ENCODE assay signal across 23 cellular contexts in the genomic region with DNA sequence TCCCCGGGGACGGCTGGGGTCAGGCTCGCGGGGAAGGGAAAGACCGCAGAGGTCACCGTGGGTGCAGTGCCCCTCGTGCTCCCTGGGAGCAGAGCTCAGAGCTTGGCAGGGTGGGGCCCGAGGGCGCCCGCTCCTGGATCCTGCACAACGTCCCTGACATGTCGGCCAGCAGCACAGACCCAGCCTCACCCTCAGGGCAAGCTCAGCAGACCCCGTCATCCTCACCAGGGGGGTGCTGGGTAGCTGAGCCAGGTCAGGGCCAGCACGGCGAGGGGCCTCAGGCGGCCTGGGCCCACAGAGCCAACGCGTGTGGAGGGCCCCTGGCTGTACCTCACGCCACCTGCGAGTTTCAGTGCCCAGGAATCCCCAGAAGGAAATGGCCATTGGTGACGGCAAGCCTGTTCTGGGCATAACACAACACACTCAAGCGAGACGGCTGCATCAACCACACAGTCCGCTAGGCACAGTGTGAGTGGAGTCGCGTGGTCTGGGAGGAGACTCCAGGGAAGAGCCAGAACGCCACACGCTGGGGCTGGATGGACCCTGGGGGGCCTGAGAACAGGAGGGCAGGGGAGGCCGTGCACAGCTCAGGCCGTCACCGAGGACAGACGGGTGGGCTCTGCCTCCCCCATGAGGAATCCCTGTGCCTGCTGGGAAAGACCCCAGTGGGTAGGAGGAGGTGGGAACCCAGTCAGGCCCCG.
DNase-seq lines count a peak whose midpoint lies in the region; ATAC-seq and TF ChIP-seq lines count a peak whose summit lies in the region.
"Had no signal": no experiment of that assay in that cellular context is flagged by ENCODE, and none has a peak within 500 bp of the region (broad histone marks: within the 10 kb centered on the region; RNA-seq: fewer than 3 reads in every experiment).

No MANE protein-coding gene starts in this region.

- no peaks in the 10 kb centered on the region for H3K9me3 ChIP-seq in BLaER1 treated with 17β-estradiol and CSF1 and Interleukin-3, amounts not matched to agents 10 nM and 100 nM (replicated peaks in 1 of 11)
- H3K9me3 ChIP-seq in mesenchymal stem cell (ENCODE audit: control insufficient read depth, low read length) = no peaks in the 10 kb centered on the region
- no peaks in the 10 kb centered on the region for H3K9me3 ChIP-seq in osteoblast (ENCODE audit: low read depth, low read length)
- H3K9me3 ChIP-seq: ascending aorta, esophagus muscularis mucosa, gastrocnemius medialis, pancreas, upper lobe of right lung had no signal

- no peaks in the 10 kb centered on the region for H3K27me3 ChIP-seq in BLaER1 treated with 17β-estradiol and CSF1 and Interleukin-3, amounts not matched to agents 10 nM and 100 nM
- no peaks in the 10 kb centered on the region for H3K27me3 ChIP-seq in mesenchymal stem cell (ENCODE audit: control insufficient read depth in 1 of 2, insufficient read depth in 1 of 2, low read length in 2 of 2)
- H3K27me3 ChIP-seq in osteoblast (ENCODE audit: insufficient read depth, low read length) = no peaks in the 10 kb centered on the region
- H3K27me3 ChIP-seq: ascending aorta, esophagus muscularis mucosa, gastrocnemius medialis, pancreas, upper lobe of right lung had no signal

- in situ Hi-C loops in GM13976 (cut with MboI; ENCODE audit: low sequenced_read_pairs, unreplicated experiment) = no loop called here

- peak overlapping the region; percentile 83 to 98 (median 90) for H3K4me2 ChIP-seq in BLaER1 treated with 17β-estradiol and CSF1 and Interleukin-3, amounts not matched to agents 10 nM and 100 nM
- H3K4me2 ChIP-seq in mesenchymal stem cell (ENCODE audit: low read length, poor library complexity, severe bottlenecking) = no peak overlapping the region
- no peak overlapping the region for H3K4me2 ChIP-seq in osteoblast (ENCODE audit: insufficient read depth, low read length)

- H2BK5ac ChIP-seq in mesenchymal stem cell (ENCODE audit: low read depth, low read length, poor library complexity, severe bottlenecking) = no peak overlapping the region

- peak overlapping the region; percentile 3 for H4K91ac ChIP-seq in mesenchymal stem cell (ENCODE audit: low read length)

- no peak overlapping the region for H2BK12ac ChIP-seq in mesenchymal stem cell (ENCODE audit: low read length in 2 of 2)

- no peaks in the 10 kb centered on the region for H3K27me3 Mint-ChIP-seq in Calu3 (ENCODE audit: unreplicated experiment)
- H3K27me3 Mint-ChIP-seq in activated T-helper 17 cell treated with anti-CD3 and anti-CD28 coated beads, Interleukin-2, amount 50 U/mL, for 72 hours = no peaks in the 10 kb centered on the region
- H3K27me3 Mint-ChIP-seq: memory B cell had no signal

- H3K4me3 ChIP-seq in BLaER1 treated with 17β-estradiol and CSF1 and Interleukin-3, amounts not matched to agents 10 nM and 100 nM = peak overlapping the region in 7 of 10 experiments; percentile 13 to 58 (median 41); a peak in 11 of 20 replicates
- H3K4me3 ChIP-seq in mesenchymal stem cell (ENCODE audit: insufficient read depth in 1 of 2, low read depth in 1 of 2, low read length in 2 of 2) = peak overlapping the region in 1 of 2 experiments; percentile 17
- H3K4me3 ChIP-seq in osteoblast (ENCODE audit: insufficient read depth, low read length) = no peak overlapping the region
- H3K4me3 ChIP-seq: ascending aorta, esophagus muscularis mucosa, gastrocnemius medialis, pancreas, upper lobe of right lung had no signal

- WGBS in mesenchymal stem cell = 95% methylated on average over 33 of the region's 33 CpGs

- peaks cover 56% of the 10 kb centered on the region for H3K36me3 Mint-ChIP-seq in Calu3 (ENCODE audit: insufficient read depth, unreplicated experiment)
- peaks cover 58% of the 10 kb centered on the region for H3K36me3 Mint-ChIP-seq in activated T-helper 17 cell treated with anti-CD3 and anti-CD28 coated beads, Interleukin-2, amount 50 U/mL, for 72 hours (ENCODE audit: low read depth)

- H2BK120ac ChIP-seq in mesenchymal stem cell (ENCODE audit: low read depth, low read length) = no peak overlapping the region

- peak overlapping the region; percentile 20 for H4K8ac ChIP-seq in mesenchymal stem cell (ENCODE audit: low read length)

- H3K4me1 Mint-ChIP-seq in Calu3 (ENCODE audit: low read depth, unreplicated experiment) = no peaks in the 10 kb centered on the region
- H3K4me1 Mint-ChIP-seq in activated T-helper 17 cell treated with anti-CD3 and anti-CD28 coated beads, Interleukin-2, amount 50 U/mL, for 72 hours = peaks cover 5% of the 10 kb centered on the region

- peak overlapping the region; percentile 9 to 79 (median 75); a peak in 18 of 22 replicates for H3K27ac ChIP-seq in BLaER1 treated with 17β-estradiol and CSF1 and Interleukin-3, amounts not matched to agents 10 nM and 100 nM
- H3K27ac ChIP-seq in mesenchymal stem cell (ENCODE audit: low read length, poor library complexity, severe bottlenecking) = peak overlapping the region; percentile 6
- no peak overlapping the region for H3K27ac ChIP-seq in osteoblast (ENCODE audit: low read depth, low read length)
- H3K27ac ChIP-seq: ascending aorta, esophagus muscularis mucosa, gastrocnemius medialis, pancreas, upper lobe of right lung had no signal

- H3K23ac ChIP-seq in mesenchymal stem cell (ENCODE audit: low read length in 2 of 2) = no peak overlapping the region

- peaks cover 70 to 95% (median 79%) of the 10 kb centered on the region in 11 experiments for H3K36me3 ChIP-seq in BLaER1 treated with 17β-estradiol and CSF1 and Interleukin-3, amounts not matched to agents 10 nM and 100 nM
- H3K36me3 ChIP-seq in mesenchymal stem cell (ENCODE audit: control insufficient read depth in 1 of 2, insufficient read depth in 2 of 2, low read depth in 1 of 2, low read length in 2 of 2) (peaks cover 81 to 91% of the 10 kb centered on the region in 2 experiments), osteoblast (ENCODE audit: insufficient read depth, low read length) (peaks cover 43% of the 10 kb centered on the region)

- peak overlapping the region; percentile 32 for H3K27ac Mint-ChIP-seq in Calu3 (ENCODE audit: unreplicated experiment)
- peak overlapping the region; percentile 47 for H3K27ac Mint-ChIP-seq in activated T-helper 17 cell treated with anti-CD3 and anti-CD28 coated beads, Interleukin-2, amount 50 U/mL, for 72 hours
- H3K27ac Mint-ChIP-seq: HFFc6, memory B cell had no signal

- no peak for DNase-seq in Calu3
- DNase-seq in mesenchymal stem cell = no peak
- no peak for DNase-seq in GM13976 (ENCODE audit: low spot score)
- no peak for DNase-seq in osteoblast (ENCODE audit: insufficient read length, low spot score, missing footprints)
- DNase-seq in 8988T = no peak
- DNase-seq: activated CD4-positive, alpha-beta T cell treated with anti-CD3 and anti-CD28 coated beads for 48 hours; activated effector memory CD4-positive, alpha-beta T cell treated with anti-CD3 and anti-CD28 coated beads, Interleukin-2, amount 50 U/mL, for 16 hours; AML-193; cerebellar nuclear complex; COR-L47; effector CD4-positive, alpha-beta T cell; gastrocnemius medialis; HFFc6; kidney; NCI-H1436; stimulated activated CD4-positive, alpha-beta T cell treated with anti-CD3 and anti-CD28 coated beads, Interleukin-2, amount 100 ng/mL, for 24 hours; upper lobe of right lung had no signal

- H3K14ac ChIP-seq in mesenchymal stem cell (ENCODE audit: low read length in 2 of 2) = no peak overlapping the region

- no peak overlapping the region for H3K18ac ChIP-seq in mesenchymal stem cell (ENCODE audit: low read depth in 1 of 2, low read length in 2 of 2)

- no peak overlapping the region for H3K4ac ChIP-seq in mesenchymal stem cell (ENCODE audit: low read depth in 1 of 2, low read length in 2 of 2)

- no TSS peak for BruUV-seq in Calu3 (replicated peaks; lab: Mats Ljungman, UMichigan)

- H2AK5ac ChIP-seq in mesenchymal stem cell (ENCODE audit: low read length, severe bottlenecking) = no peak overlapping the region

- no peaks in the 10 kb centered on the region for H3K9me3 Mint-ChIP-seq in Calu3 (ENCODE audit: low read depth, unreplicated experiment)
- no peaks in the 10 kb centered on the region for H3K9me3 Mint-ChIP-seq in activated T-helper 17 cell treated with anti-CD3 and anti-CD28 coated beads, Interleukin-2, amount 50 U/mL, for 72 hours
- H3K9me3 Mint-ChIP-seq: HFFc6, memory B cell had no signal

- H3K4me1 ChIP-seq in BLaER1 treated with 17β-estradiol and CSF1 and Interleukin-3, amounts not matched to agents 10 nM and 100 nM = peaks cover 52 to 82% (median 73%) of the 10 kb centered on the region in 10 experiments
- H3K4me1 ChIP-seq in mesenchymal stem cell (ENCODE audit: control insufficient read depth, insufficient read depth, low read depth, low read length) = peaks cover 20% of the 10 kb centered on the region
- no peaks in the 10 kb centered on the region for H3K4me1 ChIP-seq in osteoblast (ENCODE audit: insufficient read depth, low read length)
- H3K4me1 ChIP-seq: ascending aorta, esophagus muscularis mucosa, gastrocnemius medialis, pancreas, upper lobe of right lung had no signal

- TF ChIP-seq CTCF in Calu3 (IDR thresholded peaks at IDR 0.05; ENCODE audit: unreplicated experiment) (no peak), GM13976 (IDR thresholded peaks at IDR 0.05; ENCODE audit: borderline replicate concordance, control extremely low read depth, extremely low read depth, insufficient read depth, missing control alignments) (no peak), osteoblast (IDR thresholded peaks at IDR 0.05; ENCODE audit: extremely low read depth, low read depth, low read length) (no peak)

- CTCF ChIA-PET in Calu3 (lab: Charles Lee) = no interaction called here

- peaks cover 54% of the 10 kb centered on the region for H3K79me1 ChIP-seq in mesenchymal stem cell (replicated peaks; ENCODE audit: low read length, poor library complexity, severe bottlenecking)

- H2BK15ac ChIP-seq in mesenchymal stem cell (ENCODE audit: low read depth, poor library complexity, severe bottlenecking) = no peak overlapping the region

- no peak overlapping the region for H3K4me3 Mint-ChIP-seq in Calu3 (ENCODE audit: low read depth, unreplicated experiment)
- H3K4me3 Mint-ChIP-seq in activated T-helper 17 cell treated with anti-CD3 and anti-CD28 coated beads, Interleukin-2, amount 50 U/mL, for 72 hours = no peak overlapping the region
- H3K4me3 Mint-ChIP-seq: HFFc6, memory B cell had no signal

- no peak for ATAC-seq in activated T-helper 17 cell treated with anti-CD3 and anti-CD28 coated beads, Interleukin-2, amount 50 U/mL, for 72 hours (replicated peaks)
- ATAC-seq: gastrocnemius medialis, pancreas, upper lobe of right lung had no signal

- intact Hi-C loops in Calu3 (cut with micrococcal nuclease; ENCODE audit: unreplicated experiment) = no loop called here

- peaks cover 46% of the 10 kb centered on the region for H3K79me2 ChIP-seq in osteoblast (ENCODE audit: insufficient read depth, low read length)

- peaks cover 83 to 98% (median 97%) of the 10 kb centered on the region in 11 experiments for H4K20me1 ChIP-seq in BLaER1 treated with 17β-estradiol and CSF1 and Interleukin-3, amounts not matched to agents 10 nM and 100 nM
- H4K20me1 ChIP-seq in osteoblast (ENCODE audit: insufficient read depth, low read length) = peaks cover 14% of the 10 kb centered on the region

- H3K9ac ChIP-seq in BLaER1 treated with 17β-estradiol and CSF1 and Interleukin-3, amounts not matched to agents 10 nM and 100 nM = peak overlapping the region; percentile 28 to 78 (median 69); a peak in 19 of 22 replicates
- H3K9ac ChIP-seq in mesenchymal stem cell (ENCODE audit: low read length) = no peak overlapping the region

- H2AFZ ChIP-seq in mesenchymal stem cell (ENCODE audit: low read depth, low read length) (no peak overlapping the region), osteoblast (ENCODE audit: low read length) (no peak overlapping the region)

Comparison
In these comparisons a context has a peak if more than half of its experiments do, and no peak if none do; other contexts are left out.
1. H3K4me2 ChIP-seq: peak in BLaER1 treated with 17β-estradiol and CSF1 and Interleukin-3, amounts not matched to agents 10 nM and 100 nM (11 of 11); none in mesenchymal stem cell (single experiment) and osteoblast (single experiment).